In the genomic region with DNA sequence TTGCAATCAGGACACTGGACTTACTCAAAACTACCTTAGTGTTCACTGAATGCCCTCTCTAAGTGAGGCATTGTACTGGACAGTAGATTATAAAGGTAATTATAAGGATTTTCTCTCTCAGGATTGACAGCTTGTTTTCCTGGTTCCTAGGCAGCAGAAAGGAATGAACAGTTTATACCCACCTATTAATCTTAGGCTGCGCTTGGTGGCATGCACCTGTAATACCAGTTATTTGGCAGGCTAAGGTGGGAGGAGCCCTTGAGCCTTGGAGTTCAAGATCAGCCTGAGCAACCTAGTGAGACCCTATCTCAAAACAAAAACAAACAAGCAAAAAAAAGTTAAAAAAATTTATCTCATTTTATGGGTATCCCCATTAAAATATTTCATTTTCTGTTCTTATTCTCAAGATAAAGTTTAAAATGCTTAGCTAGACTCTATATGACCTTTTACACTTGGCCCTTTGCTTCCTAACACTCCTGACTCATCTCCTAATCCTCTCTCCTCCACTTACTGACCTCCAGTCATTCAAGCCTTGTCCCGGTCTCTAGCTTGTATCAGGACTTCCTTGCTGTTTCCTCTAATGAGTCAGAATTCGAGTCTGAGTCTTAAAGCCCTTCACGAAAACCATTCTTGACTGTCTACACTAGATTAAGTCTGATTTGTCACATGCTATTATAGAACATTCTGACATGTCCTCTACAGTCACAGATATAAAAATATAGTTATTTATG, we compare ENCODE assay signal across 1 cellular context.
TF ChIP-seq lines count a peak whose summit lies in the region.

No MANE protein-coding gene starts in this region.

TF ChIP-seq in H1, 55 proteins besides CTCF, POLR2A, EP300 and RAD21 (continued from another document):
- TF ChIP-seq, protein P1, sequence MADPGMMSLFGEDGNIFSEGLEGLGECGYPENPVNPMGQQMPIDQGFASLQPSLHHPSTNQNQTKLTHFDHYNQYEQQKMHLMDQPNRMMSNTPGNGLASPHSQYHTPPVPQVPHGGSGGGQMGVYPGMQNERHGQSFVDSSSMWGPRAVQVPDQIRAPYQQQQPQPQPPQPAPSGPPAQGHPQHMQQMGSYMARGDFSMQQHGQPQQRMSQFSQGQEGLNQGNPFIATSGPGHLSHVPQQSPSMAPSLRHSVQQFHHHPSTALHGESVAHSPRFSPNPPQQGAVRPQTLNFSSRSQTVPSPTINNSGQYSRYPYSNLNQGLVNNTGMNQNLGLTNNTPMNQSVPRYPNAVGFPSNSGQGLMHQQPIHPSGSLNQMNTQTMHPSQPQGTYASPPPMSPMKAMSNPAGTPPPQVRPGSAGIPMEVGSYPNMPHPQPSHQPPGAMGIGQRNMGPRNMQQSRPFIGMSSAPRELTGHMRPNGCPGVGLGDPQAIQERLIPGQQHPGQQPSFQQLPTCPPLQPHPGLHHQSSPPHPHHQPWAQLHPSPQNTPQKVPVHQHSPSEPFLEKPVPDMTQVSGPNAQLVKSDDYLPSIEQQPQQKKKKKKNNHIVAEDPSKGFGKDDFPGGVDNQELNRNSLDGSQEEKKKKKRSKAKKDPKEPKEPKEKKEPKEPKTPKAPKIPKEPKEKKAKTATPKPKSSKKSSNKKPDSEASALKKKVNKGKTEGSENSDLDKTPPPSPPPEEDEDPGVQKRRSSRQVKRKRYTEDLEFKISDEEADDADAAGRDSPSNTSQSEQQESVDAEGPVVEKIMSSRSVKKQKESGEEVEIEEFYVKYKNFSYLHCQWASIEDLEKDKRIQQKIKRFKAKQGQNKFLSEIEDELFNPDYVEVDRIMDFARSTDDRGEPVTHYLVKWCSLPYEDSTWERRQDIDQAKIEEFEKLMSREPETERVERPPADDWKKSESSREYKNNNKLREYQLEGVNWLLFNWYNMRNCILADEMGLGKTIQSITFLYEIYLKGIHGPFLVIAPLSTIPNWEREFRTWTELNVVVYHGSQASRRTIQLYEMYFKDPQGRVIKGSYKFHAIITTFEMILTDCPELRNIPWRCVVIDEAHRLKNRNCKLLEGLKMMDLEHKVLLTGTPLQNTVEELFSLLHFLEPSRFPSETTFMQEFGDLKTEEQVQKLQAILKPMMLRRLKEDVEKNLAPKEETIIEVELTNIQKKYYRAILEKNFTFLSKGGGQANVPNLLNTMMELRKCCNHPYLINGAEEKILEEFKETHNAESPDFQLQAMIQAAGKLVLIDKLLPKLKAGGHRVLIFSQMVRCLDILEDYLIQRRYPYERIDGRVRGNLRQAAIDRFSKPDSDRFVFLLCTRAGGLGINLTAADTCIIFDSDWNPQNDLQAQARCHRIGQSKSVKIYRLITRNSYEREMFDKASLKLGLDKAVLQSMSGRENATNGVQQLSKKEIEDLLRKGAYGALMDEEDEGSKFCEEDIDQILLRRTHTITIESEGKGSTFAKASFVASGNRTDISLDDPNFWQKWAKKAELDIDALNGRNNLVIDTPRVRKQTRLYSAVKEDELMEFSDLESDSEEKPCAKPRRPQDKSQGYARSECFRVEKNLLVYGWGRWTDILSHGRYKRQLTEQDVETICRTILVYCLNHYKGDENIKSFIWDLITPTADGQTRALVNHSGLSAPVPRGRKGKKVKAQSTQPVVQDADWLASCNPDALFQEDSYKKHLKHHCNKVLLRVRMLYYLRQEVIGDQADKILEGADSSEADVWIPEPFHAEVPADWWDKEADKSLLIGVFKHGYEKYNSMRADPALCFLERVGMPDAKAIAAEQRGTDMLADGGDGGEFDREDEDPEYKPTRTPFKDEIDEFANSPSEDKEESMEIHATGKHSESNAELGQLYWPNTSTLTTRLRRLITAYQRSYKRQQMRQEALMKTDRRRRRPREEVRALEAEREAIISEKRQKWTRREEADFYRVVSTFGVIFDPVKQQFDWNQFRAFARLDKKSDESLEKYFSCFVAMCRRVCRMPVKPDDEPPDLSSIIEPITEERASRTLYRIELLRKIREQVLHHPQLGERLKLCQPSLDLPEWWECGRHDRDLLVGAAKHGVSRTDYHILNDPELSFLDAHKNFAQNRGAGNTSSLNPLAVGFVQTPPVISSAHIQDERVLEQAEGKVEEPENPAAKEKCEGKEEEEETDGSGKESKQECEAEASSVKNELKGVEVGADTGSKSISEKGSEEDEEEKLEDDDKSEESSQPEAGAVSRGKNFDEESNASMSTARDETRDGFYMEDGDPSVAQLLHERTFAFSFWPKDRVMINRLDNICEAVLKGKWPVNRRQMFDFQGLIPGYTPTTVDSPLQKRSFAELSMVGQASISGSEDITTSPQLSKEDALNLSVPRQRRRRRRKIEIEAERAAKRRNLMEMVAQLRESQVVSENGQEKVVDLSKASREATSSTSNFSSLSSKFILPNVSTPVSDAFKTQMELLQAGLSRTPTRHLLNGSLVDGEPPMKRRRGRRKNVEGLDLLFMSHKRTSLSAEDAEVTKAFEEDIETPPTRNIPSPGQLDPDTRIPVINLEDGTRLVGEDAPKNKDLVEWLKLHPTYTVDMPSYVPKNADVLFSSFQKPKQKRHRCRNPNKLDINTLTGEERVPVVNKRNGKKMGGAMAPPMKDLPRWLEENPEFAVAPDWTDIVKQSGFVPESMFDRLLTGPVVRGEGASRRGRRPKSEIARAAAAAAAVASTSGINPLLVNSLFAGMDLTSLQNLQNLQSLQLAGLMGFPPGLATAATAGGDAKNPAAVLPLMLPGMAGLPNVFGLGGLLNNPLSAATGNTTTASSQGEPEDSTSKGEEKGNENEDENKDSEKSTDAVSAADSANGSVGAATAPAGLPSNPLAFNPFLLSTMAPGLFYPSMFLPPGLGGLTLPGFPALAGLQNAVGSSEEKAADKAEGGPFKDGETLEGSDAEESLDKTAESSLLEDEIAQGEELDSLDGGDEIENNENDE (IDR thresholded peaks at IDR 0.05; ENCODE audit: insufficient replicate concordance, low read length): no peak
- TF ChIP-seq NRF1 (IDR thresholded peaks at IDR 0.05; ENCODE audit: low read depth, low read length) (no peak), BCL11A (IDR thresholded peaks at IDR 0.05; ENCODE audit: low read depth in 2 of 2, low read length in 2 of 2) (no peak), CTBP2 (IDR thresholded peaks at IDR 0.05; ENCODE audit: borderline replicate concordance, insufficient read depth, insufficient read length, low read length) (no peak), TAF1 (IDR thresholded peaks at IDR 0.05; ENCODE audit: low read depth, low read length) (no peak), RNF2 (IDR thresholded peaks at IDR 0.05; ENCODE audit: borderline replicate concordance, low read depth, low read length, missing control alignments, poor library complexity, severe bottlenecking) (no peak), JUN (IDR thresholded peaks at IDR 0.05; ENCODE audit: low read depth, low read length) (no peak), CHD1 (IDR thresholded peaks at IDR 0.05; ENCODE audit: low read depth, low read length) (no peak), TCF12 (IDR thresholded peaks at IDR 0.05; ENCODE audit: low read depth, low read length) (no peak), RFX5 (IDR thresholded peaks at IDR 0.05; ENCODE audit: borderline replicate concordance, low read depth, low read length) (no peak), HDAC2 (IDR thresholded peaks at IDR 0.05; ENCODE audit: borderline replicate concordance in 1 of 2, low read depth in 2 of 2, low read length in 2 of 2) (no peak), POLR2AphosphoS5 (IDR thresholded peaks at IDR 0.05; ENCODE audit: low read depth, low read length) (no peak), FOSL1 (IDR thresholded peaks at IDR 0.05; ENCODE audit: insufficient read depth, low read depth, low read length) (no peak), KDM5A (IDR thresholded peaks at IDR 0.05; ENCODE audit: low read length) (no peak)
- TF ChIP-seq, protein P2, sequence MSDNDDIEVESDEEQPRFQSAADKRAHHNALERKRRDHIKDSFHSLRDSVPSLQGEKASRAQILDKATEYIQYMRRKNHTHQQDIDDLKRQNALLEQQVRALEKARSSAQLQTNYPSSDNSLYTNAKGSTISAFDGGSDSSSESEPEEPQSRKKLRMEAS (IDR thresholded peaks at IDR 0.05): no peak
TF ChIP-seq in H1: peak in this region for 0.
